Comparison of ENCODE assay signal across 13 cellular contexts in the genomic region with DNA sequence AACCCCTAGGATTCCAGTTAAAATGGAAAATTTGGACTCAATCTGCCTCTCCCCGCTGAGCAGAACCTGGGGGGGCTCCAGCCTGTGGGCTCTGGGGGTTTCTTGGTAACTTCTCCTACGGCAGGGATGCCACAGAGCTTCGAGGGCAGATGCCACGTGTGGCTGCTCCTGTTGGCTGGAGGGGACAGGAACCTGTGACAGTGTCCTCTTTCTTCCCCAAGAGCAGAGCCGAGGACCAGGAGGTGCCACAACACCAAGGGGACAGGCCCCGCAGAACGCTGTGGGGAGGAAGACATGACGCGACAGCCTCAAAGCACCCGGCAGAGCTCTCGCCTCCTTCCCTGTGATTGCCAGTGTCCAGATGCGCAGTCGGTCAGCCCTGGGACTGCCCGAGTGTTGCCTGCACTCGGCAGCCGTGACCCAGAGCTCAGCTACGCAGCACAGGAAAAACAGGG.
A peak's percentile ranks its signal among the peaks of the same experiment; 100 is the strongest.
DNase-seq lines count a peak whose midpoint lies in the region; ATAC-seq and TF ChIP-seq lines count a peak whose summit lies in the region.
"Had no signal": no experiment of that assay in that cellular context is flagged by ENCODE, and none has a peak within 500 bp of the region (broad histone marks: within the 10 kb centered on the region; RNA-seq: fewer than 3 reads in every experiment).

No MANE protein-coding gene starts in this region.

- peak overlapping the region in 1 of 8 donors; percentile 43 for H3K27ac Mint-ChIP-seq in CD8-positive, alpha-beta memory T cell
- H3K27ac Mint-ChIP-seq in stimulated activated effector memory CD8-positive, alpha-beta T cell treated with anti-CD3 and anti-CD28 coated beads, Interleukin-12 subunit alpha, Interleukin-12 subunit beta, amount 100 ng/mL, for 72 hours, result no peak overlapping the region
- H3K27ac Mint-ChIP-seq: activated CD4-positive, alpha-beta memory T cell treated with anti-CD3 and anti-CD28 coated beads, Interleukin-2, amount 10 ng/mL, durations not matched to agents 7 days and 5 days; T-helper 17 cell had no signal

- intact Hi-C loops in heart right ventricle (cut with DNase I), result loop anchor here in 3 of 10 donors (2.0 to 10.0 kb wide), 2 partner anchors 19 to 131 kb away; partner anchors contain the start of gene MEF2A (in 2 of the 3)
- intact Hi-C loops in gastrocnemius medialis (cut with DNase I; ENCODE audit: low total_unique reads), result no loop called here

- H3K36me3 ChIP-seq in CD8-positive, alpha-beta memory T cell (ENCODE audit: insufficient read depth, low read length), result no peaks in the 10 kb centered on the region
- H3K36me3 ChIP-seq in RWPE2 (ENCODE audit: low read depth) (no peaks in the 10 kb centered on the region), heart right ventricle (no peaks in the 10 kb centered on the region), gastrocnemius medialis (no peaks in the 10 kb centered on the region)
- H3K36me3 ChIP-seq: adrenal gland had no signal

- H3K4me1 ChIP-seq in CD8-positive, alpha-beta memory T cell (ENCODE audit: insufficient read depth, low read length), result peaks cover 47% of the 10 kb centered on the region
- H3K4me1 ChIP-seq in RWPE2 (ENCODE audit: insufficient read depth, poor library complexity, severe bottlenecking) (peaks cover 15% of the 10 kb centered on the region), heart right ventricle (peaks cover 26 to 71% (median 59%) of the 10 kb centered on the region in 9 donors), gastrocnemius medialis (peaks cover 18% of the 10 kb centered on the region in 2 donors)
- H3K4me1 ChIP-seq: Caco-2 had no signal

- no peak overlapping the region for H3K27ac ChIP-seq in CD8-positive, alpha-beta memory T cell (ENCODE audit: low read depth, low read length)
- H3K27ac ChIP-seq in RWPE2 (ENCODE audit: poor library complexity, severe bottlenecking), result no peak overlapping the region
- peak overlapping the region in 9 of 10 donors; percentile 56 to 81 (median 72) for H3K27ac ChIP-seq in heart right ventricle
- peak overlapping the region in 3 of 4 donors; percentile 44 to 55 (median 51) for H3K27ac ChIP-seq in gastrocnemius medialis
- H3K27ac ChIP-seq: PC-9 had no signal

- TF ChIP-seq CTCF in RWPE2 (IDR thresholded peaks at IDR 0.05; ENCODE audit: poor library complexity, severe bottlenecking), result no peak
- TF ChIP-seq CTCF in heart right ventricle (IDR thresholded peaks at IDR 0.05), result no peak
- no peak for TF ChIP-seq CTCF in gastrocnemius medialis (IDR thresholded peaks at IDR 0.05 in 4 of 5, conservative IDR thresholded peaks at IDR 0.05 in 1 of 5)

- no peaks in the 10 kb centered on the region for H3K36me3 Mint-ChIP-seq in CD8-positive, alpha-beta memory T cell
- no peaks in the 10 kb centered on the region for H3K36me3 Mint-ChIP-seq in stimulated activated effector memory CD8-positive, alpha-beta T cell treated with anti-CD3 and anti-CD28 coated beads, Interleukin-12 subunit alpha, Interleukin-12 subunit beta, amount 100 ng/mL, for 72 hours

- H3K9me3 Mint-ChIP-seq in CD8-positive, alpha-beta memory T cell, result no peaks in the 10 kb centered on the region
- no peaks in the 10 kb centered on the region for H3K9me3 Mint-ChIP-seq in stimulated activated effector memory CD8-positive, alpha-beta T cell treated with anti-CD3 and anti-CD28 coated beads, Interleukin-12 subunit alpha, Interleukin-12 subunit beta, amount 100 ng/mL, for 72 hours
- H3K9me3 Mint-ChIP-seq: activated CD4-positive, alpha-beta memory T cell treated with anti-CD3 and anti-CD28 coated beads, Interleukin-2, amount 10 ng/mL, durations not matched to agents 7 days and 5 days had no signal

- CTCF ChIA-PET in CD8-positive, alpha-beta memory T cell (lab: Charles Lee), result interaction anchor here (0.9 kb wide), 1 partner anchor 12 kb away, joined by 3 read pairs; no protein-coding TSS in a partner anchor

- DNase-seq in CD8-positive, alpha-beta memory T cell, result no peak
- DNase-seq in RWPE2 (ENCODE audit: low spot score) (peak; percentile 61), heart right ventricle (peak in 1 of 2 donors; percentile 3), gastrocnemius medialis (peak in 1 of 2 donors; percentile 9), KG1 (lab: John Stamatoyannopoulos, UW) (no peak), NCI-H524 (lab: John Stamatoyannopoulos, UW) (no peak)
- no peak for DNase-seq in stimulated activated effector memory CD8-positive, alpha-beta T cell treated with anti-CD3 and anti-CD28 coated beads, Interleukin-12 subunit alpha, Interleukin-12 subunit beta, amount 100 ng/mL, for 72 hours (ENCODE audit: low spot score in 2 of 2)
- DNase-seq: activated CD4-positive, alpha-beta memory T cell treated with anti-CD3 and anti-CD28 coated beads, Interleukin-2, amount 10 ng/mL, durations not matched to agents 7 days and 5 days; Caco-2; MV-4-11; T-helper 17 cell had no signal

- no peak for TF ChIP-seq POLR2A in gastrocnemius medialis (IDR thresholded peaks at IDR 0.05)

- H3K9me3 ChIP-seq in CD8-positive, alpha-beta memory T cell (ENCODE audit: low read length), result no peaks in the 10 kb centered on the region
- H3K9me3 ChIP-seq in RWPE2 (ENCODE audit: severe bottlenecking), result no peaks in the 10 kb centered on the region
- H3K9me3 ChIP-seq in heart right ventricle, result no peaks in the 10 kb centered on the region
- no peaks in the 10 kb centered on the region for H3K9me3 ChIP-seq in gastrocnemius medialis
- H3K9me3 ChIP-seq: adrenal gland, Caco-2 had no signal

- in situ Hi-C loops in gastrocnemius medialis (cut with MboI; ENCODE audit: low sequenced_read_pairs in 4 of 4), result no loop called here

- H3K4me1 Mint-ChIP-seq in CD8-positive, alpha-beta memory T cell, result peaks cover 7 to 20% (median 16%) of the 10 kb centered on the region in 3 donors
- no peaks in the 10 kb centered on the region for H3K4me1 Mint-ChIP-seq in stimulated activated effector memory CD8-positive, alpha-beta T cell treated with anti-CD3 and anti-CD28 coated beads, Interleukin-12 subunit alpha, Interleukin-12 subunit beta, amount 100 ng/mL, for 72 hours

- WGBS in heart right ventricle, 2 donors, result 80 to 89% methylated on average over 17 of the region's 17 CpGs

- no peak for ATAC-seq in RWPE2 (ENCODE audit: low read depth)
- no peak for ATAC-seq in heart right ventricle
- no peak for ATAC-seq in gastrocnemius medialis
- no peak for ATAC-seq in stimulated activated effector memory CD8-positive, alpha-beta T cell treated with anti-CD3 and anti-CD28 coated beads, Interleukin-12 subunit alpha, Interleukin-12 subunit beta, amount 100 ng/mL, for 72 hours
- ATAC-seq: T-helper 17 cell had no signal

- H3K4me3 ChIP-seq in CD8-positive, alpha-beta memory T cell (ENCODE audit: low read length), result peak overlapping the region; percentile 19
- H3K4me3 ChIP-seq in RWPE2 (ENCODE audit: severe bottlenecking) (no peak overlapping the region), heart right ventricle (no peak overlapping the region), gastrocnemius medialis (no peak overlapping the region)
- H3K4me3 ChIP-seq: adrenal gland, PC-9 had no signal

- no peak overlapping the region for H3K4me3 Mint-ChIP-seq in CD8-positive, alpha-beta memory T cell
- no peak overlapping the region for H3K4me3 Mint-ChIP-seq in stimulated activated effector memory CD8-positive, alpha-beta T cell treated with anti-CD3 and anti-CD28 coated beads, Interleukin-12 subunit alpha, Interleukin-12 subunit beta, amount 100 ng/mL, for 72 hours
- H3K4me3 Mint-ChIP-seq: activated CD4-positive, alpha-beta memory T cell treated with anti-CD3 and anti-CD28 coated beads, Interleukin-2, amount 10 ng/mL, durations not matched to agents 7 days and 5 days; T-helper 17 cell had no signal

- POLR2A ChIA-PET in CD8-positive, alpha-beta memory T cell (lab: Charles Lee), result no interaction called here

- H3K27me3 ChIP-seq in CD8-positive, alpha-beta memory T cell (ENCODE audit: insufficient read depth, low read length, poor library complexity, severe bottlenecking), result no peaks in the 10 kb centered on the region
- H3K27me3 ChIP-seq in RWPE2 (ENCODE audit: insufficient read depth, poor library complexity, severe bottlenecking) (no peaks in the 10 kb centered on the region), heart right ventricle (no peaks in the 10 kb centered on the region), gastrocnemius medialis (no peaks in the 10 kb centered on the region)

- H3K27me3 Mint-ChIP-seq in CD8-positive, alpha-beta memory T cell, result peaks cover 4 to 9% of the 10 kb centered on the region in 2 donors

Comparison
In these comparisons a context has a peak if more than half of its experiments do, and no peak if none do; other contexts are left out.
1. H3K27ac ChIP-seq: peak in heart right ventricle (9 of 10) and gastrocnemius medialis (3 of 4); none in CD8-positive, alpha-beta memory T cell (single experiment) and RWPE2 (single experiment).